9 cellular contexts compared by ENCODE assay signal in the genomic region with DNA sequence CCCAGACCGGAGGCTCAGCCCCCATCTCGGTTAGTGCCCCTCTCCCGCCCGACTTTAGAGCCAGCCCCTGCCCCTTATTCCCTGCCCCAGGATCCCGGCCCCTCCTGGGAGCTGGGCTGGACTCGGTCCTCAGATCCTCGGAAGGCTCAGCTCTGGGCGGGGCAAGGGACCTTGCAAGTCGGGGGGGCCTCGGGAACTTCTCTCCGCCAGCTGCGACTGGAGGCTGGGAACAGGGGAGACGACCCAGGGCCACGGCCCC. TPM values are rescaled to one million over a fixed set of nuclear protein-coding genes. Genes with fewer than 3 reads are reported as not detected.
DNase-seq lines count a peak whose midpoint lies in the region; ATAC-seq and TF ChIP-seq lines count a peak whose summit lies in the region.
"Had no signal": no experiment of that assay in that cellular context is flagged by ENCODE, and none has a peak within 500 bp of the region (broad histone marks: within the 10 kb centered on the region; RNA-seq: fewer than 3 reads in every experiment).

No MANE protein-coding gene starts in this region.

- H3K79me2 ChIP-seq in parathyroid adenoma = no peaks in the 10 kb centered on the region

- H3K9me3 Mint-ChIP-seq in T-cell = no peaks in the 10 kb centered on the region

- DNase-seq in G401 (ENCODE audit: low spot score) = peak; percentile 24
- no peak for DNase-seq in T-cell
- DNase-seq in fibroblast of pulmonary artery (ENCODE audit: low read depth) = no peak
- DNase-seq in kidney tubule cell (ENCODE audit: low spot score) = no peak
- DNase-seq in effector CD4-positive, alpha-beta T cell = no peak

- peak overlapping the region; percentile 71 for H3K27ac ChIP-seq in parathyroid adenoma

- peak overlapping the region; percentile 77 to 86 (median 80) for H3K4me3 Mint-ChIP-seq in T-cell

- peaks cover 4% of the 10 kb centered on the region for H3K4me1 ChIP-seq in parathyroid adenoma

- ATAC-seq in T-cell (replicated peaks in 1 of 4) (no peak), GM21786 (IDR thresholded peaks at IDR 0.05; ENCODE audit: unreplicated experiment) (no peak), GM21723 (IDR thresholded peaks at IDR 0.05; ENCODE audit: unreplicated experiment) (no peak)

- in situ Hi-C loops in G401 (cut with HindIII; ENCODE audit: low sequenced_read_pairs) = no loop called here

- H3K9ac ChIP-seq in parathyroid adenoma = peak overlapping the region; percentile 30

- no peaks in the 10 kb centered on the region for H3K27me3 Mint-ChIP-seq in T-cell

- peaks cover 36 to 52% (median 46%) of the 10 kb centered on the region in 3 donors for H3K4me1 Mint-ChIP-seq in T-cell

- H3K36me3 ChIP-seq in parathyroid adenoma (ENCODE audit: control insufficient read depth, insufficient read depth, low read length) = no peaks in the 10 kb centered on the region

- H3K4me3 ChIP-seq in fibroblast of pulmonary artery (replicated peaks; ENCODE audit: low read depth, low read length) (peak overlapping the region; percentile 59), parathyroid adenoma (ENCODE audit: low read depth, low read length) (peak overlapping the region; percentile 44)

- no peaks in the 10 kb centered on the region for H3K9me3 ChIP-seq in parathyroid adenoma (ENCODE audit: control insufficient read depth, low read length)

- H2AFZ ChIP-seq in parathyroid adenoma = peak overlapping the region; percentile 78

- H3K4me2 ChIP-seq in parathyroid adenoma (ENCODE audit: low read length) = peak overlapping the region; percentile 84

- CTCF ChIA-PET in T-cell (lab: Charles Lee) = interaction anchor here (1.0 to 2.8 kb wide), 2 partner anchors 30 to 31 kb away, joined by 3 to 8 read pairs; no protein-coding TSS in a partner anchor

- TF ChIP-seq CTCF in fibroblast of pulmonary artery (IDR thresholded peaks at IDR 0.05; ENCODE audit: low read length, missing control alignments) (no peak), parathyroid adenoma (IDR thresholded peaks at IDR 0.05) (no peak)

- no peaks in the 10 kb centered on the region for H3K27me3 ChIP-seq in parathyroid adenoma (ENCODE audit: control insufficient read depth, insufficient read depth, low read length)

- H3K36me3 Mint-ChIP-seq in T-cell = no peaks in the 10 kb centered on the region

- POLR2A ChIA-PET in T-cell (lab: Charles Lee) = interaction anchor here in 1 of 2 donors (0.6 kb wide), 1 partner anchor 113 kb away, joined by 7 read pairs; no protein-coding TSS in a partner anchor

- H3K27ac Mint-ChIP-seq in T-cell = peak overlapping the region; percentile 78 to 85

RNA-seq across cellular contexts. Expression of a gene that starts 2.5 kb away (rescaled TPM):
- total RNA-seq in G401 (2014; rRNA removed; shearing (Covaris generic)) = not detected in 2 replicates
- under 1 TPM in 3 of 5 donors, not detected in 2; 0.41 to 0.76 (median 0.66) TPM for total RNA-seq in T-cell
- total RNA-seq: activated CD8-positive, alpha-beta memory T cell treated with anti-CD3 and anti-CD28 coated beads for 36 hours had no signal

RNA-seq across cellular contexts. Expression of a gene that starts 12.4 kb away (rescaled TPM):
- total RNA-seq in G401 (2014; rRNA removed; shearing (Covaris generic)) = 53.5 and 71.1 TPM in 2 replicates
- total RNA-seq in T-cell = under 1 TPM in 3 of 5 donors, not detected in 2; 0.41 to 0.66 (median 0.44) TPM
- total RNA-seq: activated CD8-positive, alpha-beta memory T cell treated with anti-CD3 and anti-CD28 coated beads for 36 hours had no signal

RNA-seq across cellular contexts. Expression of a gene that starts 13.4 kb away (rescaled TPM):
- 7.2 and 9.7 TPM in 2 replicates for total RNA-seq in G401 (2014; rRNA removed; shearing (Covaris generic))
- under 1 TPM in 4 of 5 donors, not detected in 1; 0.09 to 0.96 (median 0.33) TPM for total RNA-seq in T-cell
- total RNA-seq: activated CD8-positive, alpha-beta memory T cell treated with anti-CD3 and anti-CD28 coated beads for 36 hours had no signal

RNA-seq across cellular contexts. Expression of a gene that starts 49.3 kb away (rescaled TPM):
- not detected in 2 replicates for total RNA-seq in G401 (2014; rRNA removed; shearing (Covaris generic))
- total RNA-seq in T-cell = not detected
- total RNA-seq: activated CD8-positive, alpha-beta memory T cell treated with anti-CD3 and anti-CD28 coated beads for 36 hours had no signal

Comparison
In these comparisons a context has a peak if more than half of its experiments do, and no peak if none do; other contexts are left out.
1. RNA of a gene that starts 12.4 kb away (total RNA-seq): 53.5 to 71.1 TPM in G401; 0.41 to 0.66 TPM in T-cell; every median in the first group is over 10 times any median in the second.